In the genomic region with DNA sequence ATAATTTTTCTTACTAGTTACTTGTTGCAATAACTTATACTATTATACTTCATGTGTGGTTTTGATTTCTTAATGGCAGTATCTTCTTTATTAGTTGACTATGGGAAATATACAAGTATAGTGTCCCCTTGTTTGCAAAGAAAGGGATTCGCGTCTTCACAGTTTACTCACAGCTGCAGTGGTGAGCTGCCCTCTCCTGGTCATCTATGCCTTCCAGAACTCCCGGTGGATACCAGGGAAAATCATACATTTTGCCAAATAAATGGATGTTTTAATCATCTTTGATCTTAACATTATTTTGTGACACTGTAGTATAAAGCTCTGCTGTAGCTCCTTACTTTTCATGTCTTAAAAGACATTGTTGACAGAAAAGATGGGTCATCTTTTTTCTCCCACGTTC, we compare ENCODE assay signal across 8 cellular contexts.
DNase-seq lines count a peak whose midpoint lies in the region; ATAC-seq, FAIRE-seq and TF ChIP-seq lines count a peak whose summit lies in the region.

No MANE protein-coding gene starts in this region.

- no peak overlapping the region for H2AFZ ChIP-seq in hepatocyte

- no peaks in the 10 kb centered on the region for H3K4me1 ChIP-seq in hepatocyte (ENCODE audit: insufficient read depth)

- no peaks in the 10 kb centered on the region for H3K79me2 ChIP-seq in hepatocyte

- no peak overlapping the region for H3K4me3 Mint-ChIP-seq in T-helper 17 cell
- no peak overlapping the region for H3K4me3 Mint-ChIP-seq in activated CD8-positive, alpha-beta T cell treated with anti-CD3 and anti-CD28 coated beads, Interleukin-2, amount 10 ng/mL, durations not matched to agents 7 days and 5 days
- H3K4me3 Mint-ChIP-seq in activated naive CD4-positive, alpha-beta T cell treated with anti-CD3 and anti-CD28 coated beads, Interleukin-2, amount 10 ng/mL, durations not matched to agents 7 days and 5 days = no peak overlapping the region

- no peak overlapping the region for H3K4me2 ChIP-seq in hepatocyte

- no peaks in the 10 kb centered on the region for H3K27me3 Mint-ChIP-seq in T-helper 17 cell
- H3K27me3 Mint-ChIP-seq in activated CD8-positive, alpha-beta T cell treated with anti-CD3 and anti-CD28 coated beads, Interleukin-2, amount 10 ng/mL, durations not matched to agents 7 days and 5 days (ENCODE audit: low read depth) = no peaks in the 10 kb centered on the region
- H3K27me3 Mint-ChIP-seq in activated naive CD4-positive, alpha-beta T cell treated with anti-CD3 and anti-CD28 coated beads, Interleukin-2, amount 10 ng/mL, durations not matched to agents 7 days and 5 days = no peaks in the 10 kb centered on the region

- peaks cover 11% of the 10 kb centered on the region for H3K4me1 Mint-ChIP-seq in T-helper 17 cell
- no peaks in the 10 kb centered on the region for H3K4me1 Mint-ChIP-seq in activated CD8-positive, alpha-beta T cell treated with anti-CD3 and anti-CD28 coated beads, Interleukin-2, amount 10 ng/mL, durations not matched to agents 7 days and 5 days (ENCODE audit: low read depth)
- no peaks in the 10 kb centered on the region for H3K4me1 Mint-ChIP-seq in activated naive CD4-positive, alpha-beta T cell treated with anti-CD3 and anti-CD28 coated beads, Interleukin-2, amount 10 ng/mL, durations not matched to agents 7 days and 5 days

- POLR2A ChIA-PET in activated CD8-positive, alpha-beta T cell treated with anti-CD3 and anti-CD28 coated beads, Interleukin-2, amount 10 ng/mL, durations not matched to agents 7 days and 5 days (lab: Charles Lee) = no interaction called here

- peak; percentile 29 for TF ChIP-seq CTCF in GM12873 (IDR thresholded peaks at IDR 0.05; ENCODE audit: insufficient read depth, low read depth, low read length, missing control alignments)
- peak; percentile 54 for TF ChIP-seq CTCF in hepatocyte (IDR thresholded peaks at IDR 0.05; ENCODE audit: poor library complexity)

- ATAC-seq in T-helper 17 cell = no peak
- ATAC-seq in activated CD8-positive, alpha-beta T cell treated with anti-CD3 and anti-CD28 coated beads, Interleukin-2, amount 10 ng/mL, durations not matched to agents 7 days and 5 days = no peak

- WGBS in hepatocyte (ENCODE audit: low lambda C conversion rate, missing lambda C conversion rate) = 55% methylated on average over 4 of the region's 4 CpGs

- DNase-seq in T-helper 17 cell (no peak), hepatocyte (ENCODE audit: low spot score) (peak; percentile 35), NCI-H2029 treated with DMSO at 0.1 percent for 48 hours (lab: John Stamatoyannopoulos, UW) (no peak)
- no peak for DNase-seq in activated CD8-positive, alpha-beta T cell treated with anti-CD3 and anti-CD28 coated beads, Interleukin-2, amount 10 ng/mL, durations not matched to agents 7 days and 5 days
- DNase-seq in activated naive CD4-positive, alpha-beta T cell treated with anti-CD3 and anti-CD28 coated beads, Interleukin-2, amount 10 ng/mL, durations not matched to agents 7 days and 5 days = no peak
- DNase-seq in activated CD4-positive, alpha-beta T cell treated with anti-CD3 and anti-CD28 coated beads, Interleukin-2, amount 50 U/mL, for 4 hours = no peak

- FAIRE-seq in A204.1 (lab: Jason Lieb, UNC) = peak; percentile 59

- H3K4me3 ChIP-seq in hepatocyte = no peak overlapping the region

- H3K36me3 ChIP-seq in hepatocyte (replicated peaks; ENCODE audit: insufficient read depth, low read depth) = no peaks in the 10 kb centered on the region

- no peaks in the 10 kb centered on the region for H3K36me3 Mint-ChIP-seq in T-helper 17 cell (ENCODE audit: low read depth)
- peaks cover 6% of the 10 kb centered on the region for H3K36me3 Mint-ChIP-seq in activated CD8-positive, alpha-beta T cell treated with anti-CD3 and anti-CD28 coated beads, Interleukin-2, amount 10 ng/mL, durations not matched to agents 7 days and 5 days (ENCODE audit: low read depth)
- peaks cover 8% of the 10 kb centered on the region for H3K36me3 Mint-ChIP-seq in activated naive CD4-positive, alpha-beta T cell treated with anti-CD3 and anti-CD28 coated beads, Interleukin-2, amount 10 ng/mL, durations not matched to agents 7 days and 5 days

- no peaks in the 10 kb centered on the region for H3K27me3 ChIP-seq in hepatocyte

- no peaks in the 10 kb centered on the region for H3K9me3 Mint-ChIP-seq in activated CD8-positive, alpha-beta T cell treated with anti-CD3 and anti-CD28 coated beads, Interleukin-2, amount 10 ng/mL, durations not matched to agents 7 days and 5 days (ENCODE audit: insufficient read depth)
- H3K9me3 Mint-ChIP-seq in activated naive CD4-positive, alpha-beta T cell treated with anti-CD3 and anti-CD28 coated beads, Interleukin-2, amount 10 ng/mL, durations not matched to agents 7 days and 5 days = peaks cover 2% of the 10 kb centered on the region

- H4K20me1 ChIP-seq in hepatocyte (ENCODE audit: insufficient read depth, poor library complexity, severe bottlenecking) = no peaks in the 10 kb centered on the region

- no peak overlapping the region for H3K27ac ChIP-seq in hepatocyte

- peak overlapping the region; percentile 27 for H3K27ac Mint-ChIP-seq in T-helper 17 cell
- no peak overlapping the region for H3K27ac Mint-ChIP-seq in activated CD8-positive, alpha-beta T cell treated with anti-CD3 and anti-CD28 coated beads, Interleukin-2, amount 10 ng/mL, durations not matched to agents 7 days and 5 days
- no peak overlapping the region for H3K27ac Mint-ChIP-seq in activated naive CD4-positive, alpha-beta T cell treated with anti-CD3 and anti-CD28 coated beads, Interleukin-2, amount 10 ng/mL, durations not matched to agents 7 days and 5 days

- H3K9me2 ChIP-seq in hepatocyte (replicated peaks; ENCODE audit: insufficient read depth) = no peaks in the 10 kb centered on the region

- CTCF ChIA-PET in activated CD8-positive, alpha-beta T cell treated with anti-CD3 and anti-CD28 coated beads, Interleukin-2, amount 10 ng/mL, durations not matched to agents 7 days and 5 days (lab: Charles Lee) = no interaction called here
- CTCF ChIA-PET in activated naive CD4-positive, alpha-beta T cell treated with anti-CD3 and anti-CD28 coated beads, Interleukin-2, amount 10 ng/mL, durations not matched to agents 7 days and 5 days (lab: Charles Lee) = no interaction called here

- H3K9me3 ChIP-seq in T-helper 17 cell (ENCODE audit: control insufficient read depth, low read length, poor library complexity, severe bottlenecking) (no peaks in the 10 kb centered on the region), hepatocyte (ENCODE audit: low read depth) (no peaks in the 10 kb centered on the region)
